ENCODE assay signal across 10 cellular contexts in genomic region chr16:86511317-86512161, GRCh38. TPM values are rescaled to one million over a fixed set of nuclear protein-coding genes. Genes with fewer than 3 reads are reported as not detected.
DNase-seq lines count a peak whose midpoint lies in the region; ATAC-seq and TF ChIP-seq lines count a peak whose summit lies in the region.
"Had no signal": no experiment of that assay in that cellular context is flagged by ENCODE, and none has a peak within 500 bp of the region (broad histone marks: within the 10 kb centered on the region; RNA-seq: fewer than 3 reads in every experiment).

No MANE protein-coding gene starts in this region.

- no peaks in the 10 kb centered on the region for H3K9me3 Mint-ChIP-seq in effector memory CD8-positive, alpha-beta T cell

- no peak for DNase-seq in left ventricle myocardium inferior
- no peak for DNase-seq in left cardiac atrium
- no peak for DNase-seq in effector memory CD8-positive, alpha-beta T cell
- no peak for DNase-seq in putamen (ENCODE audit: low spot score)
- no peak for DNase-seq in NCI-H146 treated with DMSO at 0.1 percent for 48 hours (lab: John Stamatoyannopoulos, UW; ENCODE audit: unreplicated experiment)
- DNase-seq: activated gamma-delta T cell treated with Interleukin-2 at 50 U/mL for 16 hours had no signal

- no peak overlapping the region for H3K27ac Mint-ChIP-seq in effector memory CD8-positive, alpha-beta T cell

- H3K36me3 Mint-ChIP-seq in effector memory CD8-positive, alpha-beta T cell (ENCODE audit: insufficient read depth), result no peaks in the 10 kb centered on the region

- intact Hi-C loops in left ventricle myocardium inferior (cut with micrococcal nuclease), result loop anchor here (10.0 kb wide), 1 partner anchor 167 kb away; no protein-coding TSS in a partner anchor
- intact Hi-C loops in left cardiac atrium (cut with DNase I), result no loop called here

- no peaks in the 10 kb centered on the region for H3K36me3 ChIP-seq in left ventricle myocardium inferior
- peaks cover 17% of the 10 kb centered on the region for H3K36me3 ChIP-seq in muscle layer of colon (ENCODE audit: insufficient read depth, low read length)

- H3K27ac ChIP-seq in left ventricle myocardium inferior (replicated peaks), result no peak overlapping the region
- H3K27ac ChIP-seq in muscle layer of colon (ENCODE audit: low read depth, low read length), result peak overlapping the region; percentile 97

- peak overlapping the region; percentile 77 for H3K4me3 ChIP-seq in left ventricle myocardium inferior
- peak overlapping the region; percentile 80 to 93 for H3K4me3 ChIP-seq in muscle layer of colon (ENCODE audit: low read depth in 1 of 2, low read length in 2 of 2)

- peaks cover 58 to 89% of the 10 kb centered on the region in 2 donors for H3K27me3 Mint-ChIP-seq in effector memory CD8-positive, alpha-beta T cell

- H3K27me3 ChIP-seq in left ventricle myocardium inferior (ENCODE audit: low read depth) (peaks cover 100% of the 10 kb centered on the region), muscle layer of colon (ENCODE audit: control insufficient read depth in 1 of 2, insufficient read depth in 2 of 2, low read length in 2 of 2) (peaks cover 0 to 5% of the 10 kb centered on the region in 2 donors)

- H3K4me1 Mint-ChIP-seq in effector memory CD8-positive, alpha-beta T cell (ENCODE audit: low read depth in 2 of 2), result peaks cover 11 to 23% of the 10 kb centered on the region in 2 donors

- H3K4me1 ChIP-seq in left ventricle myocardium inferior, result peaks cover 58% of the 10 kb centered on the region
- H3K4me1 ChIP-seq in muscle layer of colon (ENCODE audit: insufficient read depth, low read length), result no peaks in the 10 kb centered on the region

- ATAC-seq in left cardiac atrium (no peak), GM18502 (IDR thresholded peaks at IDR 0.05; ENCODE audit: poor library complexity, unreplicated experiment) (no peak), HG02571 (IDR thresholded peaks at IDR 0.05; ENCODE audit: unreplicated experiment) (no peak)
- ATAC-seq in effector memory CD8-positive, alpha-beta T cell (replicated peaks), result no peak

- peak overlapping the region; percentile 99 for H3K9ac ChIP-seq in muscle layer of colon (ENCODE audit: low read length)

- H3K9me3 ChIP-seq in left ventricle myocardium inferior (replicated peaks), result no peaks in the 10 kb centered on the region
- H3K9me3 ChIP-seq in muscle layer of colon (ENCODE audit: low read length), result no peaks in the 10 kb centered on the region

- no peak for TF ChIP-seq CTCF in left ventricle myocardium inferior (IDR thresholded peaks at IDR 0.05; ENCODE audit: borderline replicate concordance)

- peak overlapping the region; percentile 57 to 69 for H3K4me3 Mint-ChIP-seq in effector memory CD8-positive, alpha-beta T cell

RNA-seq across cellular contexts. Expression of gene FOXF1, which starts 1.2 kb away (rescaled TPM):
- total RNA-seq in left ventricle myocardium inferior (0.33 TPM), left cardiac atrium (under 1 TPM; 0.24 to 0.41 TPM)
- total RNA-seq: T-helper 2 cell treated with Interferon-gamma antibody and Interleukin-4, amounts not matched to agents 100 ng/mL and 5 ng/mL, for 36 hours had no signal

RNA-seq across cellular contexts. Expression of gene MTHFSD, which starts 43.5 kb away (rescaled TPM):
- 10.2 TPM for total RNA-seq in left ventricle myocardium inferior
- 10 to 100 TPM; 10.3 to 12.4 TPM for total RNA-seq in left cardiac atrium

RNA-seq across cellular contexts. Expression of gene FOXC2, which starts 55.1 kb away (rescaled TPM):
- 1.5 TPM for total RNA-seq in left ventricle myocardium inferior
- 1 to 10 TPM; 1.9 to 5.3 TPM for total RNA-seq in left cardiac atrium
- total RNA-seq: T-helper 2 cell treated with Interferon-gamma antibody and Interleukin-4, amounts not matched to agents 100 ng/mL and 5 ng/mL, for 36 hours had no signal
